In the genomic region with DNA sequence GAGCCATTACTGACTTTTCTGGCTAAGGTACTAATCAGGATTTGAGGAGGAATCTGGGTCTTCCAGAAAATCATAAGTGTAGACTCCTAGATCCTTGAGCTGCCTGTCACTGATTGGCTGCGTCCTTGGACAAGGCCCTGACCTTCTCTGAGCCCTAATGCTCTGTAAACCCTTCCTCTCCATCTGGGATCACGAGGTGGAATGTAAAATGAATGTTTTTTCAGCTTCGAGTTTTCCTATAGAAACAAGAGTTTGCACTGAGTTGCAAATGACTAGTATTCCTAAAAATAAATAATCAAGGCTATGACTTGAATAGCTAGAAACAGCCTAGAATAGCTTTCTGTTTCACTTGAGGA, we compare ENCODE assay signal across 1 cellular context.
TF ChIP-seq lines count a peak whose summit lies in the region.

No MANE protein-coding gene starts in this region.

TF ChIP-seq in HepG2, 621 proteins besides CTCF, POLR2A, EP300 and RAD21 (continues in another document):
- TF ChIP-seq, protein P1, sequence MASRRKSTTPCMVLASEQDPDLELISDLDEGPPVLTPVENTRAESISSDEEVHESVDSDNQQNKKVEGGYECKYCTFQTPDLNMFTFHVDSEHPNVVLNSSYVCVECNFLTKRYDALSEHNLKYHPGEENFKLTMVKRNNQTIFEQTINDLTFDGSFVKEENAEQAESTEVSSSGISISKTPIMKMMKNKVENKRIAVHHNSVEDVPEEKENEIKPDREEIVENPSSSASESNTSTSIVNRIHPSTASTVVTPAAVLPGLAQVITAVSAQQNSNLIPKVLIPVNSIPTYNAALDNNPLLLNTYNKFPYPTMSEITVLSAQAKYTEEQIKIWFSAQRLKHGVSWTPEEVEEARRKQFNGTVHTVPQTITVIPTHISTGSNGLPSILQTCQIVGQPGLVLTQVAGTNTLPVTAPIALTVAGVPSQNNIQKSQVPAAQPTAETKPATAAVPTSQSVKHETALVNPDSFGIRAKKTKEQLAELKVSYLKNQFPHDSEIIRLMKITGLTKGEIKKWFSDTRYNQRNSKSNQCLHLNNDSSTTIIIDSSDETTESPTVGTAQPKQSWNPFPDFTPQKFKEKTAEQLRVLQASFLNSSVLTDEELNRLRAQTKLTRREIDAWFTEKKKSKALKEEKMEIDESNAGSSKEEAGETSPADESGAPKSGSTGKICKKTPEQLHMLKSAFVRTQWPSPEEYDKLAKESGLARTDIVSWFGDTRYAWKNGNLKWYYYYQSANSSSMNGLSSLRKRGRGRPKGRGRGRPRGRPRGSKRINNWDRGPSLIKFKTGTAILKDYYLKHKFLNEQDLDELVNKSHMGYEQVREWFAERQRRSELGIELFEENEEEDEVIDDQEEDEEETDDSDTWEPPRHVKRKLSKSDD (CRISPR knock-in tag; IDR thresholded peaks at IDR 0.05; ENCODE audit: low read depth) = no peak
- TF ChIP-seq SNAPC2 (CRISPR knock-in tag; IDR thresholded peaks at IDR 0.05) = no peak
- no peak for TF ChIP-seq HNF4G (IDR thresholded peaks at IDR 0.05; ENCODE audit: borderline replicate concordance, low read depth, low read length)
- TF ChIP-seq HNF4G (CRISPR knock-in tag; IDR thresholded peaks at IDR 0.05; ENCODE audit: borderline replicate concordance, low read depth) = no peak
- TF ChIP-seq, protein P2, sequence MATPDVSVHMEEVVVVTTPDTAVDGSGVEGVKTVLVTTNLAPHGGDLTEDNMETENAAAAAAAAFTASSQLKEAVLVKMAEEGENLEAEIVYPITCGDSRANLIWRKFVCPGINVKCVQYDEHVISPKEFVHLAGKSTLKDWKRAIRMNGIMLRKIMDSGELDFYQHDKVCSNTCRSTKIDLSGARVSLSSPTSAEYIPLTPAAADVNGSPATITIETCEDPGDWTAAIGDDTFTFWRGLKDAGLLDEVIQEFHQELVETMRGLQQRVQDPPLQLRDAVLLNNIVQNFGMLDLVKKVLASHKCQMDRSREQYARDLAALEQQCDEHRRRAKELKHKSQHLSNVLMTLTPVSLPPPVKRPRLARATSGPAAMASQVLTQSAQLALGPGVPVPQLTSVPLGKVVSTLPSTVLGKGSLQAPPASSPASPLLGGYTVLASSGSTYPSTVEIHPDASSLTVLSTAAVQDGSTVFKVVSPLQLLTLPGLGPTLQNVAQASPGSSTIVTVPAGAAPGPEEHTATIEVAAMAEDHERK (CRISPR knock-in tag; IDR thresholded peaks at IDR 0.05; ENCODE audit: low read depth) = no peak
- TF ChIP-seq, protein P3, sequence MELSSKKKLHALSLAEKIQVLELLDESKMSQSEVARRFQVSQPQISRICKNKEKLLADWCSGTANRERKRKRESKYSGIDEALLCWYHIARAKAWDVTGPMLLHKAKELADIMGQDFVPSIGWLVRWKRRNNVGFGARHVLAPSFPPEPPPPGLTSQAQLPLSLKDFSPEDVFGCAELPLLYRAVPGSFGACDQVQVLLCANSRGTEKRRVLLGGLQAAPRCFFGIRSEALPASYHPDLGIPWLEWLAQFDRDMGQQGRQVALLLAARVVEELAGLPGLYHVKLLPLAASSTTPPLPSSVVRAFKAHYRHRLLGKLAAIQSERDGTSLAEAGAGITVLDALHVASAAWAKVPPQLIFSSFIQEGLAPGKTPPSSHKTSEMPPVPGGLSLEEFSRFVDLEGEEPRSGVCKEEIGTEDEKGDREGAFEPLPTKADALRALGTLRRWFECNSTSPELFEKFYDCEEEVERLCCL (CRISPR knock-in tag; IDR thresholded peaks at IDR 0.05; ENCODE audit: borderline replicate concordance) = no peak
- 0 out of 2 replicates have a peak, but pooled peaks have one; percentile 10 for TF ChIP-seq NFYB (CRISPR knock-in tag; IDR thresholded peaks at IDR 0.05)
- TF ChIP-seq MIER3 (CRISPR knock-in tag; IDR thresholded peaks at IDR 0.05; ENCODE audit: borderline replicate concordance) = no peak
- no peak for TF ChIP-seq IKZF4 (CRISPR knock-in tag; IDR thresholded peaks at IDR 0.05; ENCODE audit: borderline replicate concordance, low read depth, not compliant biosample characterization)
- no peak for TF ChIP-seq TCF12 (IDR thresholded peaks at IDR 0.05)
- no peak for TF ChIP-seq TCF12 (CRISPR knock-in tag; IDR thresholded peaks at IDR 0.05)
- TF ChIP-seq, protein P4, sequence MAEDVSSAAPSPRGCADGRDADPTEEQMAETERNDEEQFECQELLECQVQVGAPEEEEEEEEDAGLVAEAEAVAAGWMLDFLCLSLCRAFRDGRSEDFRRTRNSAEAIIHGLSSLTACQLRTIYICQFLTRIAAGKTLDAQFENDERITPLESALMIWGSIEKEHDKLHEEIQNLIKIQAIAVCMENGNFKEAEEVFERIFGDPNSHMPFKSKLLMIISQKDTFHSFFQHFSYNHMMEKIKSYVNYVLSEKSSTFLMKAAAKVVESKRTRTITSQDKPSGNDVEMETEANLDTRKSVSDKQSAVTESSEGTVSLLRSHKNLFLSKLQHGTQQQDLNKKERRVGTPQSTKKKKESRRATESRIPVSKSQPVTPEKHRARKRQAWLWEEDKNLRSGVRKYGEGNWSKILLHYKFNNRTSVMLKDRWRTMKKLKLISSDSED (CRISPR knock-in tag; IDR thresholded peaks at IDR 0.05) = no peak
- TF ChIP-seq THAP11 (CRISPR knock-in tag; IDR thresholded peaks at IDR 0.05) = 0 out of 2 replicates have a peak, but pooled peaks have one; percentile 4
- no peak for TF ChIP-seq GATA4 (IDR thresholded peaks at IDR 0.05; ENCODE audit: borderline replicate concordance, low read depth)
- TF ChIP-seq SOX6 (IDR thresholded peaks at IDR 0.05) = no peak
- TF ChIP-seq SOX6 (CRISPR knock-in tag; IDR thresholded peaks at IDR 0.05) = no peak
- peak; percentile 31; the same call in 1 of the 2 replicates for TF ChIP-seq ZNF7 (CRISPR knock-in tag; IDR thresholded peaks at IDR 0.05)
- no peak for TF ChIP-seq ZNF253 (CRISPR knock-in tag; IDR thresholded peaks at IDR 0.05; ENCODE audit: borderline replicate concordance)
- no peak for TF ChIP-seq POLR2AphosphoS2 (IDR thresholded peaks at IDR 0.05; ENCODE audit: low read depth, low read length)
- TF ChIP-seq ZBTB3 (CRISPR knock-in tag; IDR thresholded peaks at IDR 0.05; ENCODE audit: borderline replicate concordance, low read depth) = no peak
- TF ChIP-seq ZNF17 (CRISPR knock-in tag; IDR thresholded peaks at IDR 0.05) = no peak
- TF ChIP-seq HOXD1 (CRISPR knock-in tag; IDR thresholded peaks at IDR 0.05) = no peak
- TF ChIP-seq RARA (CRISPR knock-in tag; IDR thresholded peaks at IDR 0.05) = peak; percentile 28; the same call in 1 of the 2 replicates
- TF ChIP-seq, protein P5, sequence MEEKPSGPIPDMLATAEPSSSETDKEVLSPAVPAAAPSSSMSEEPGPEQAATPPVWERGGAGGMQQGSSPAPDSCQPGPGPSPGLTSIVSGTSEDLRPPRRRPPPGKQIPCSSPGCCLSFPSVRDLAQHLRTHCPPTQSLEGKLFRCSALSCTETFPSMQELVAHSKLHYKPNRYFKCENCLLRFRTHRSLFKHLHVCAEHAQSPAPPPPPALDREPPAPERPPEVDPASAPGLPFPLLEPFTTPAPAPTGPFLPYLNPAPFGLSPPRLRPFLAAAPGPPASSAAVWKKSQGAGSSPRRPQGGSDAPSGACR (CRISPR knock-in tag; IDR thresholded peaks at IDR 0.05) = no peak
- no peak for TF ChIP-seq ZNF124 (CRISPR knock-in tag; IDR thresholded peaks at IDR 0.05)
- TF ChIP-seq, protein P6, sequence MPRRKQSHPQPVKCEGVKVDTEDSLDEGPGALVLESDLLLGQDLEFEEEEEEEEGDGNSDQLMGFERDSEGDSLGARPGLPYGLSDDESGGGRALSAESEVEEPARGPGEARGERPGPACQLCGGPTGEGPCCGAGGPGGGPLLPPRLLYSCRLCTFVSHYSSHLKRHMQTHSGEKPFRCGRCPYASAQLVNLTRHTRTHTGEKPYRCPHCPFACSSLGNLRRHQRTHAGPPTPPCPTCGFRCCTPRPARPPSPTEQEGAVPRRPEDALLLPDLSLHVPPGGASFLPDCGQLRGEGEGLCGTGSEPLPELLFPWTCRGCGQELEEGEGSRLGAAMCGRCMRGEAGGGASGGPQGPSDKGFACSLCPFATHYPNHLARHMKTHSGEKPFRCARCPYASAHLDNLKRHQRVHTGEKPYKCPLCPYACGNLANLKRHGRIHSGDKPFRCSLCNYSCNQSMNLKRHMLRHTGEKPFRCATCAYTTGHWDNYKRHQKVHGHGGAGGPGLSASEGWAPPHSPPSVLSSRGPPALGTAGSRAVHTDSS (CRISPR knock-in tag; conservative IDR thresholded peaks at IDR 0.05) = no peak
- TF ChIP-seq NR2F6 (IDR thresholded peaks at IDR 0.05) = no peak
- peak; percentile 39; the same call in 1 of the 2 replicates for TF ChIP-seq NR2F6 (CRISPR knock-in tag; IDR thresholded peaks at IDR 0.05)
- TF ChIP-seq, protein P7, sequence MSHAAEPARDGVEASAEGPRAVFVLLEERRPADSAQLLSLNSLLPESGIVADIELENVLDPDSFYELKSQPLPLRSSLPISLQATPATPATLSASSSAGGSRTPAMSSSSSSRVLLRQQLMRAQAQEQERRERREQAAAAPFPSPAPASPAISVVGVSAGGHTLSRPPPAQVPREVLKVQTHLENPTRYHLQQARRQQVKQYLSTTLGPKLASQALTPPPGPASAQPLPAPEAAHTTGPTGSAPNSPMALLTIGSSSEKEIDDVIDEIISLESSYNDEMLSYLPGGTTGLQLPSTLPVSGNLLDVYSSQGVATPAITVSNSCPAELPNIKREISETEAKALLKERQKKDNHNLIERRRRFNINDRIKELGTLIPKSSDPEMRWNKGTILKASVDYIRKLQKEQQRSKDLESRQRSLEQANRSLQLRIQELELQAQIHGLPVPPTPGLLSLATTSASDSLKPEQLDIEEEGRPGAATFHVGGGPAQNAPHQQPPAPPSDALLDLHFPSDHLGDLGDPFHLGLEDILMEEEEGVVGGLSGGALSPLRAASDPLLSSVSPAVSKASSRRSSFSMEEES (CRISPR knock-in tag; IDR thresholded peaks at IDR 0.05) = peak; percentile 75
- no peak for TF ChIP-seq ZNF354B (CRISPR knock-in tag; IDR thresholded peaks at IDR 0.05)
- TF ChIP-seq TMF1 (CRISPR knock-in tag; IDR thresholded peaks at IDR 0.05; ENCODE audit: low read depth) = no peak
- no peak for TF ChIP-seq SMAD9 (CRISPR knock-in tag; IDR thresholded peaks at IDR 0.05)
- TF ChIP-seq SNRNP70 (IDR thresholded peaks at IDR 0.05; ENCODE audit: low read depth, low read length) = no peak
- TF ChIP-seq RBFOX2 (IDR thresholded peaks at IDR 0.05; ENCODE audit: low read depth, low read length) = no peak
- no peak for TF ChIP-seq AKAP8 (CRISPR knock-in tag; IDR thresholded peaks at IDR 0.05)
- no peak for TF ChIP-seq ZNF652 (CRISPR knock-in tag; IDR thresholded peaks at IDR 0.05; ENCODE audit: borderline replicate concordance, low read depth)
- no peak for TF ChIP-seq ZNF3 (CRISPR knock-in tag; IDR thresholded peaks at IDR 0.05)
- TF ChIP-seq, protein P8, sequence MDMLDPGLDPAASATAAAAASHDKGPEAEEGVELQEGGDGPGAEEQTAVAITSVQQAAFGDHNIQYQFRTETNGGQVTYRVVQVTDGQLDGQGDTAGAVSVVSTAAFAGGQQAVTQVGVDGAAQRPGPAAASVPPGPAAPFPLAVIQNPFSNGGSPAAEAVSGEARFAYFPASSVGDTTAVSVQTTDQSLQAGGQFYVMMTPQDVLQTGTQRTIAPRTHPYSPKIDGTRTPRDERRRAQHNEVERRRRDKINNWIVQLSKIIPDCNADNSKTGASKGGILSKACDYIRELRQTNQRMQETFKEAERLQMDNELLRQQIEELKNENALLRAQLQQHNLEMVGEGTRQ (IDR thresholded peaks at IDR 0.05; ENCODE audit: low read depth, low read length) = no peak
- TF ChIP-seq, protein P8 (CRISPR knock-in tag; IDR thresholded peaks at IDR 0.05; ENCODE audit: borderline replicate concordance) = no peak
- no peak for TF ChIP-seq ZNF160 (CRISPR knock-in tag; IDR thresholded peaks at IDR 0.05)
- no peak for TF ChIP-seq JUNB (CRISPR knock-in tag; IDR thresholded peaks at IDR 0.05; ENCODE audit: borderline replicate concordance)
- no peak for TF ChIP-seq AGO1 (IDR thresholded peaks at IDR 0.05; ENCODE audit: low read depth, low read length, poor library complexity, severe bottlenecking)
- no peak for TF ChIP-seq SNAI1 (CRISPR knock-in tag; IDR thresholded peaks at IDR 0.05; ENCODE audit: borderline replicate concordance)
- TF ChIP-seq ZNF761 (CRISPR knock-in tag; conservative IDR thresholded peaks at IDR 0.05) = no peak
- no peak for TF ChIP-seq BCL6 (CRISPR knock-in tag; IDR thresholded peaks at IDR 0.05)
- TF ChIP-seq PPARG (CRISPR knock-in tag; conservative IDR thresholded peaks at IDR 0.05) = peak; percentile 29; the same call in 1 of the 2 replicates
- TF ChIP-seq ZFAT (CRISPR knock-in tag; conservative IDR thresholded peaks at IDR 0.05) = no peak
- TF ChIP-seq ZNF788 (CRISPR knock-in tag; IDR thresholded peaks at IDR 0.05; ENCODE audit: borderline replicate concordance) = no peak
- TF ChIP-seq MATR3 (CRISPR knock-in tag; IDR thresholded peaks at IDR 0.05) = no peak
- TF ChIP-seq ZNF30 (CRISPR knock-in tag; IDR thresholded peaks at IDR 0.05) = no peak
